8 cellular contexts compared by ENCODE assay signal in the genomic region with DNA sequence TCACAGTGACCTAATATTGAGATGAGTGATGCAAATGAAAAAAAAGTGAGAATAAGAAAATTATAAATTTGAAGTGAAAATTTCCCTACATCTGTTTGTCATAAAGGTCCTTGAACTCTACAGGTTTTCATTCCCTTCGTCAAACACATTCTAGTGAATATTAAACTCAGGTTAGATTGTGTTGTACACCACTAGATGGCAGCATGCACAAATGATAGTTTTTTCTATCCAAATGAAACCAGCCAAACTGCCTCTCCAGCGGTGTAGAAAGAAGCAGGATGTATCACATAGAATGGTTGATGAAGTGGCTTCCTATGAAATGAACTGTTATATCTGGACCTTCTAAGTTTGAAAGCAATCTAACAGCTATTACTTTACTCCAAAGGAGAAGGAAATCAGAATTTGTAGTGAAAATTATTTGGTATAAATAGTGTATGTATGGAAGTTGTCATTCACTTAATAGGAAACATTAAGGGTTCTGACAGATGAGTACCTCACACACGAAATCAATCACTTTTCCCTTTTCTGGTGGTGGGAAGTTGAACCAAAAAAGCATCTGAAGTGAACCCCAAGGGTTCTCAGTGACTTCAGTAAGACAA.
DNase-seq lines count a peak whose midpoint lies in the region; ATAC-seq and TF ChIP-seq lines count a peak whose summit lies in the region.

No MANE protein-coding gene starts in this region.

- H3K4me2 ChIP-seq in smooth muscle cell, result peak overlapping the region; percentile 16

- intact Hi-C loops in ascending aorta (cut with DNase I), result loop anchor here (5.0 kb wide), 1 partner anchor 381 kb away; a partner anchor contains a TSS

- ATAC-seq in GM19467 (IDR thresholded peaks at IDR 0.05; ENCODE audit: unreplicated experiment) (peak; percentile 85), HG03457 (IDR thresholded peaks at IDR 0.05; ENCODE audit: unreplicated experiment) (peak; percentile 78)

- H3K4me1 ChIP-seq in ascending aorta (no peaks in the 10 kb centered on the region), right atrium auricular region (no peaks in the 10 kb centered on the region), smooth muscle cell (ENCODE audit: low read depth) (no peaks in the 10 kb centered on the region)

- H3K27ac ChIP-seq in ascending aorta, result no peak overlapping the region
- no peak overlapping the region for H3K27ac ChIP-seq in right atrium auricular region
- H3K27ac ChIP-seq in smooth muscle cell (ENCODE audit: low read depth), result no peak overlapping the region

- H3K9ac ChIP-seq in smooth muscle cell (ENCODE audit: low read depth), result no peak overlapping the region

- peak; percentile 57 to 66 for DNase-seq in NCI-H2081 (lab: John Stamatoyannopoulos, UW)
- no peak for DNase-seq in NCI-H2081 treated with DMSO at 0.1 percent for 48 hours (lab: John Stamatoyannopoulos, UW)
- DNase-seq in NCI-H510A treated with DMSO at 0.1 percent for 48 hours (lab: John Stamatoyannopoulos, UW), result peak; percentile 85
- DNase-seq in ascending aorta (ENCODE audit: low spot score in 2 of 2), result no peak
- no peak for DNase-seq in right atrium auricular region (ENCODE audit: low spot score)
- no peak for DNase-seq in smooth muscle cell (lab: John Stamatoyannopoulos, UW; ENCODE audit: unreplicated experiment)

- no peaks in the 10 kb centered on the region for H3F3A ChIP-seq in smooth muscle cell (ENCODE audit: low read depth)

- H3K9me3 ChIP-seq in ascending aorta (no peaks in the 10 kb centered on the region), right atrium auricular region (no peaks in the 10 kb centered on the region), smooth muscle cell (replicated peaks; ENCODE audit: low read depth) (no peaks in the 10 kb centered on the region)

- H3K36me3 ChIP-seq in ascending aorta (no peaks in the 10 kb centered on the region), right atrium auricular region (no peaks in the 10 kb centered on the region), smooth muscle cell (ENCODE audit: low read depth) (no peaks in the 10 kb centered on the region)

- H3K27me3 ChIP-seq in ascending aorta, result no peaks in the 10 kb centered on the region
- H3K27me3 ChIP-seq in right atrium auricular region, result no peaks in the 10 kb centered on the region
- no peaks in the 10 kb centered on the region for H3K27me3 ChIP-seq in smooth muscle cell (ENCODE audit: low read depth)

- no peaks in the 10 kb centered on the region for H3K79me2 ChIP-seq in smooth muscle cell (ENCODE audit: low read depth)

- no peak overlapping the region for H3K4me3 ChIP-seq in ascending aorta
- no peak overlapping the region for H3K4me3 ChIP-seq in right atrium auricular region
- H3K4me3 ChIP-seq in smooth muscle cell, result no peak overlapping the region

- H2AFZ ChIP-seq in smooth muscle cell (ENCODE audit: low read depth), result peak overlapping the region; percentile 11

- peak; percentile 53 to 63 (median 54) for TF ChIP-seq CTCF in ascending aorta (IDR thresholded peaks at IDR 0.05)
- TF ChIP-seq CTCF in right atrium auricular region (IDR thresholded peaks at IDR 0.05), result peak; percentile 42 to 79
- peak; percentile 71 for TF ChIP-seq CTCF in smooth muscle cell (IDR thresholded peaks at IDR 0.05; ENCODE audit: borderline replicate concordance, insufficient read depth, poor library complexity, severe bottlenecking)

- 24% methylated on average over 3 of the region's 3 CpGs for WGBS in smooth muscle cell (ENCODE audit: low lambda C conversion rate)

- H4K20me1 ChIP-seq in smooth muscle cell (ENCODE audit: low read depth), result no peaks in the 10 kb centered on the region

Comparison
In these comparisons a context has a peak if more than half of its experiments do, and no peak if none do; other contexts are left out.
1. DNase-seq: peak in NCI-H2081 (2 of 2) and NCI-H510A treated with DMSO at 0.1 percent for 48 hours (single experiment); none in NCI-H2081 treated with DMSO at 0.1 percent for 48 hours (single experiment), ascending aorta (0 of 2), right atrium auricular region (single experiment) and smooth muscle cell (single experiment).
2. Peak in every context shown above with its lines, with median percentiles within 50 percentile points of each other: CTCF ChIP-seq.